1 cellular context compared by ENCODE assay signal in the genomic region with DNA sequence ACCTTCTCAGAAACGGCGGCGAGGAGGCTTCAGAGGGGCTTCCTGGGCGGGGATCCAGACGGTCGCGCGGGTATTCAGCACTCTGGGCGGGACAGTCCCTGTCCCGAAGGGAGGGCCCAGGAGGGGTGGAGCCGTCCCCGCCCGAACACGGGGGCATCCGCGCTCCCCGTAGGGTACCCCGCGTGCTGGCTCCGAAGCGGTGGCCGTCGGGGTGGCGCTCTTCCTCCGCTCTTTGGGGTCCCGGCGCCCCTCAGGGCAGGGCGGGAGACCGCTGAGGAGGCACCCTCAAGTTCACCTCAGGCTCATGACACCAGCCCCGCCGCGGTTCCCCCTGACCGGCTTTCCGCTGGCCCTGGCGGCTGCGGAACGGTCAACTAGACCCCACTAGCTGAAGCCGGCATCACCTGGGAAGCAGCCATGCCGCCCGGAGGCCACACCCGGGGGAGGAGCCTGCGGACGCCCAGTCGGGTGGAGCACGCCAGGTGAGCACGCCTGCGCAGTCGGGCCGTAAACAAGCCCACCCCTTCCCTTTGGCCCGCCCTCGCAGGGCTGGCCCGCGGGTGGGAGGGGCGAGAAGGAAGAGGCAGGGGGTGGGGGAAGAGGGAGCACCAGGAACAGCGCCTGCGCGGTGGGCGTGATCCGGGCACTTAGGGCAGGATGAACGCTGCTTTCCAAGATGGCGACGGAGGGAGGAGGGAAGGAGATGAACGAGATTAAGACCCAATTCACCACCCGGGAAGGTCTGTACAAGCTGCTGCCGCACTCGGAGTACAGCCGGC.
TF ChIP-seq lines count a peak whose summit lies in the region.

A gene with protein sequence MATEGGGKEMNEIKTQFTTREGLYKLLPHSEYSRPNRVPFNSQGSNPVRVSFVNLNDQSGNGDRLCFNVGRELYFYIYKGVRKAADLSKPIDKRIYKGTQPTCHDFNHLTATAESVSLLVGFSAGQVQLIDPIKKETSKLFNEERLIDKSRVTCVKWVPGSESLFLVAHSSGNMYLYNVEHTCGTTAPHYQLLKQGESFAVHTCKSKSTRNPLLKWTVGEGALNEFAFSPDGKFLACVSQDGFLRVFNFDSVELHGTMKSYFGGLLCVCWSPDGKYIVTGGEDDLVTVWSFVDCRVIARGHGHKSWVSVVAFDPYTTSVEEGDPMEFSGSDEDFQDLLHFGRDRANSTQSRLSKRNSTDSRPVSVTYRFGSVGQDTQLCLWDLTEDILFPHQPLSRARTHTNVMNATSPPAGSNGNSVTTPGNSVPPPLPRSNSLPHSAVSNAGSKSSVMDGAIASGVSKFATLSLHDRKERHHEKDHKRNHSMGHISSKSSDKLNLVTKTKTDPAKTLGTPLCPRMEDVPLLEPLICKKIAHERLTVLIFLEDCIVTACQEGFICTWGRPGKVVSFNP (plus strand): TSS at position 650 of the 779 bp plus-strand sequence. CDS start 27 bp downstream, at position 677.

TF ChIP-seq in HepG2, 621 proteins besides CTCF, POLR2A, EP300 and RAD21 (continued from another document and continues in another):
- TF ChIP-seq ARHGAP35 (CRISPR knock-in tag; IDR thresholded peaks at IDR 0.05; ENCODE audit: borderline replicate concordance) (peak; percentile 88), RELA (CRISPR knock-in tag; IDR thresholded peaks at IDR 0.05) (no peak), TP53 (CRISPR knock-in tag; conservative IDR thresholded peaks at IDR 0.05) (0 out of 2 replicates have a peak, but pooled peaks have one; percentile 40), ZFP90 (CRISPR knock-in tag; IDR thresholded peaks at IDR 0.05; ENCODE audit: borderline replicate concordance) (0 out of 2 replicates have a peak, but pooled peaks have one; percentile 18), RXRA (CRISPR knock-in tag; IDR thresholded peaks at IDR 0.05) (peak; percentile 50; the same call in 1 of the 2 replicates), MTF2 (CRISPR knock-in tag; IDR thresholded peaks at IDR 0.05; ENCODE audit: borderline replicate concordance) (peak; percentile 86; the same call in 1 of the 2 replicates), ZFY (CRISPR knock-in tag; IDR thresholded peaks at IDR 0.05) (peak; percentile 79; the same call in 1 of the 2 replicates), THAP11 (CRISPR knock-in tag; IDR thresholded peaks at IDR 0.05) (peak; percentile 70), ZNF788 (CRISPR knock-in tag; IDR thresholded peaks at IDR 0.05; ENCODE audit: borderline replicate concordance) (peak; percentile 72; the same call in 1 of the 2 replicates), GPN1 (CRISPR knock-in tag; IDR thresholded peaks at IDR 0.05; ENCODE audit: borderline replicate concordance) (0 out of 2 replicates have a peak, but pooled peaks have one; percentile 79), ZNF614 (CRISPR knock-in tag; IDR thresholded peaks at IDR 0.05; ENCODE audit: borderline replicate concordance) (no peak; the same call in 1 of the 2 replicates), HNRNPLL (IDR thresholded peaks at IDR 0.05; ENCODE audit: low read depth, low read length, poor library complexity, severe bottlenecking) (peak; percentile 89), HMGXB3 (CRISPR knock-in tag; IDR thresholded peaks at IDR 0.05; ENCODE audit: borderline replicate concordance) (no peak; the same call in 1 of the 2 replicates), KLF12 (CRISPR knock-in tag; IDR thresholded peaks at IDR 0.05; ENCODE audit: borderline replicate concordance) (0 out of 2 replicates have a peak, but pooled peaks have one; percentile 83), PTBP1 (IDR thresholded peaks at IDR 0.05; ENCODE audit: low read depth, low read length, poor library complexity, severe bottlenecking) (peak; percentile 26), NCOA2 (CRISPR knock-in tag; IDR thresholded peaks at IDR 0.05) (peak; percentile 27; the same call in 1 of the 2 replicates), ZFP82 (CRISPR knock-in tag; IDR thresholded peaks at IDR 0.05; ENCODE audit: borderline replicate concordance) (peak; percentile 39; the same call in 1 of the 2 replicates), ZNF749 (CRISPR knock-in tag; IDR thresholded peaks at IDR 0.05; ENCODE audit: borderline replicate concordance) (0 out of 2 replicates have a peak, but pooled peaks have one; percentile 1), CENPT (CRISPR knock-in tag; IDR thresholded peaks at IDR 0.05; ENCODE audit: low read depth) (no peak), ZNF44 (CRISPR knock-in tag; IDR thresholded peaks at IDR 0.05) (peak; percentile 53; the same call in 1 of the 2 replicates), ADNP (CRISPR knock-in tag; IDR thresholded peaks at IDR 0.05) (no peak), RBFOX2 (IDR thresholded peaks at IDR 0.05; ENCODE audit: low read depth, low read length) (peak; percentile 69; the same call in 1 of the 2 replicates), ZZZ3 (CRISPR knock-in tag; IDR thresholded peaks at IDR 0.05; ENCODE audit: borderline replicate concordance) (0 out of 2 replicates have a peak, but pooled peaks have one; percentile 51)
- TF ChIP-seq, protein P1, sequence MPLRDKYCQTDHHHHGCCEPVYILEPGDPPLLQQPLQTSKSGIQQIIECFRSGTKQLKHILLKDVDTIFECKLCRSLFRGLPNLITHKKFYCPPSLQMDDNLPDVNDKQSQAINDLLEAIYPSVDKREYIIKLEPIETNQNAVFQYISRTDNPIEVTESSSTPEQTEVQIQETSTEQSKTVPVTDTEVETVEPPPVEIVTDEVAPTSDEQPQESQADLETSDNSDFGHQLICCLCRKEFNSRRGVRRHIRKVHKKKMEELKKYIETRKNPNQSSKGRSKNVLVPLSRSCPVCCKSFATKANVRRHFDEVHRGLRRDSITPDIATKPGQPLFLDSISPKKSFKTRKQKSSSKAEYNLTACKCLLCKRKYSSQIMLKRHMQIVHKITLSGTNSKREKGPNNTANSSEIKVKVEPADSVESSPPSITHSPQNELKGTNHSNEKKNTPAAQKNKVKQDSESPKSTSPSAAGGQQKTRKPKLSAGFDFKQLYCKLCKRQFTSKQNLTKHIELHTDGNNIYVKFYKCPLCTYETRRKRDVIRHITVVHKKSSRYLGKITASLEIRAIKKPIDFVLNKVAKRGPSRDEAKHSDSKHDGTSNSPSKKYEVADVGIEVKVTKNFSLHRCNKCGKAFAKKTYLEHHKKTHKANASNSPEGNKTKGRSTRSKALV (CRISPR knock-in tag; IDR thresholded peaks at IDR 0.05): peak; percentile 52
- TF ChIP-seq, protein P2, sequence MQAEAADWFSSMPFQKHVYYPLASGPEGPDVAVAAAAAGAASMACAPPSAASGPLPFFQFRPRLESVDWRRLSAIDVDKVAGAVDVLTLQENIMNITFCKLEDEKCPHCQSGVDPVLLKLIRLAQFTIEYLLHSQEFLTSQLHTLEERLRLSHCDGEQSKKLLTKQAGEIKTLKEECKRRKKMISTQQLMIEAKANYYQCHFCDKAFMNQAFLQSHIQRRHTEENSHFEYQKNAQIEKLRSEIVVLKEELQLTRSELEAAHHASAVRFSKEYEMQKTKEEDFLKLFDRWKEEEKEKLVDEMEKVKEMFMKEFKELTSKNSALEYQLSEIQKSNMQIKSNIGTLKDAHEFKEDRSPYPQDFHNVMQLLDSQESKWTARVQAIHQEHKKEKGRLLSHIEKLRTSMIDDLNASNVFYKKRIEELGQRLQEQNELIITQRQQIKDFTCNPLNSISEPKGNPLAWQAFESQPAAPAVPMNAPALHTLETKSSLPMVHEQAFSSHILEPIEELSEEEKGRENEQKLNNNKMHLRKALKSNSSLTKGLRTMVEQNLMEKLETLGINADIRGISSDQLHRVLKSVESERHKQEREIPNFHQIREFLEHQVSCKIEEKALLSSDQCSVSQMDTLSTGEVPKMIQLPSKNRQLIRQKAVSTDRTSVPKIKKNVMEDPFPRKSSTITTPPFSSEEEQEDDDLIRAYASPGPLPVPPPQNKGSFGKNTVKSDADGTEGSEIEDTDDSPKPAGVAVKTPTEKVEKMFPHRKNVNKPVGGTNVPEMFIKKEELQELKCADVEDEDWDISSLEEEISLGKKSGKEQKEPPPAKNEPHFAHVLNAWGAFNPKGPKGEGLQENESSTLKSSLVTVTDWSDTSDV (CRISPR knock-in tag; IDR thresholded peaks at IDR 0.05): no peak
- TF ChIP-seq, protein P3, sequence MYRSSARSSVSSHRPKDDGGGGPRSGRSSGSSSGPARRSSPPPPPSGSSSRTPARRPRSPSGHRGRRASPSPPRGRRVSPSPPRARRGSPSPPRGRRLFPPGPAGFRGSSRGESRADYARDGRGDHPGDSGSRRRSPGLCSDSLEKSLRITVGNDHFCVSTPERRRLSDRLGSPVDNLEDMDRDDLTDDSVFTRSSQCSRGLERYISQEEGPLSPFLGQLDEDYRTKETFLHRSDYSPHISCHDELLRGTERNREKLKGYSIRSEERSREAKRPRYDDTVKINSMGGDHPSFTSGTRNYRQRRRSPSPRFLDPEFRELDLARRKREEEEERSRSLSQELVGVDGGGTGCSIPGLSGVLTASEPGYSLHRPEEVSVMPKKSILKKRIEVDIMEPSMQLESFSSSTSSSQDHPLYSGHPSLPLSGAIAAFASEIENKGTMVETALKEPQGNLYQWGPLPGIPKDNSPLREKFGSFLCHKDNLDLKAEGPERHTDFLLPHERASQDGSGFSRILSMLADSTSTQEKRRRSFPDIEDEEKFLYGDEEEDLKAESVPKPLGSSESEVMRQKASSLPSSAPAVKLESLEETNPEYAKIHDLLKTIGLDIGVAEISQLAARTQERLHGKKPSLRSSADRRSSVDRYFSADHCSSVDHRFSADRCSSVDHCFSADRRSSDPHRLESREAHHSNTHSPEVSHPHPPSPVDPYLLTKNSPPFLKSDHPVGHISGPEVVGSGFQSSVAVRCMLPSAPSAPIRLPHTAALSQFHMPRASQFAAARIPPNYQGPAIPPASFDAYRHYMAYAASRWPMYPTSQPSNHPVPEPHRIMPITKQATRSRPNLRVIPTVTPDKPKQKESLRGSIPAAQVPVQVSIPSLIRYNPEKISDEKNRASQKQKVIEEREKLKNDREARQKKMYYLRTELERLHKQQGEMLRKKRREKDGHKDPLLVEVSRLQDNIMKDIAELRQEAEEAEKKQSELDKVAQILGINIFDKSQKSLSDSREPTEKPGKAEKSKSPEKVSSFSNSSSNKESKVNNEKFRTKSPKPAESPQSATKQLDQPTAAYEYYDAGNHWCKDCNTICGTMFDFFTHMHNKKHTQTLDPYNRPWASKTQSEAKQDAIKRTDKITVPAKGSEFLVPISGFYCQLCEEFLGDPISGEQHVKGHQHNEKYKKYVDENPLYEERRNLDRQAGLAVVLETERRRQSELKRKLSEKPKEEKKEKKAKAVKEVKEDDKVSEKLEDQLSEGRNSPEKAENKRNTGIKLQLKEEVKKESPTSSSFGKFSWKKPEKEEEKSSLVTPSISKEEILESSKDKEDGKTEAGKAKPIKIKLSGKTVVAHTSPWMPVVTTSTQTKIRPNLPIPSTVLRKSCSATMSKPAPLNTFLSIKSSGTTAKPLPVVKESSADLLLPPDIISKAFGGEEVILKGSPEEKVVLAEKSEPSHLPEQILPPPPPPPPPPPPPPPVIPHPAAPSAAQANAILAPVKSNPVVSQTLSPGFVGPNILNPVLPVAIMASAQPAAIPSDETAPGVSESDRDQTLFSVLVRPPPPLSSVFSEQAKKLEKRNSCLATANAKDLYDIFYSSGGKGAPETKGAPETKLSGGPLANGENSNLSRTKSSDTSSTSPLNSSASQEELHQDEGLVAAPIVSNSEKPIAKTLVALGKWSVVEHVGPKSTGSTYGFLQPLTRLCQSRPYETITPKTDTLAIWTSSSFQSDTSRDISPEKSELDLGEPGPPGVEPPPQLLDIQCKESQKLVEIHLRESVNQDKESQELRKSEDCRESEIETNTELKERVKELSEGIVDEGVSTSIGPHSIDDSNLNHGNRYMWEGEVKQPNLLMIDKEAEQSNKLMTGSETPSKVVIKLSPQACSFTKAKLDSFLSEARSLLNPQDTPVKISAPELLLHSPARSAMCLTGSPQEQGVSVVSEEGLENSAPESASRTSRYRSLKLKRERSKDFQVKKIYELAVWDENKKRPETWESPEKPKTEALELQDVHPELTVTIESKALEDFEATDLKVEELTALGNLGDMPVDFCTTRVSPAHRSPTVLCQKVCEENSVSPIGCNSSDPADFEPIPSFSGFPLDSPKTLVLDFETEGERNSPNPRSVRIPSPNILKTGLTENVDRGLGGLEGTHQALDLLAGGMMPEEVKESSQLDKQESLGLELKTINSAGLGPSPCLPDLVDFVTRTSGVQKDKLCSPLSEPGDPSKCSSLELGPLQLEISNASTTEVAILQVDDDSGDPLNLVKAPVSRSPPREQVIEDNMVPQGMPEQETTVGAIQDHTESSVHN (CRISPR knock-in tag; IDR thresholded peaks at IDR 0.05): 0 out of 2 replicates have a peak, but pooled peaks have one; percentile 20
- TF ChIP-seq, protein P4, sequence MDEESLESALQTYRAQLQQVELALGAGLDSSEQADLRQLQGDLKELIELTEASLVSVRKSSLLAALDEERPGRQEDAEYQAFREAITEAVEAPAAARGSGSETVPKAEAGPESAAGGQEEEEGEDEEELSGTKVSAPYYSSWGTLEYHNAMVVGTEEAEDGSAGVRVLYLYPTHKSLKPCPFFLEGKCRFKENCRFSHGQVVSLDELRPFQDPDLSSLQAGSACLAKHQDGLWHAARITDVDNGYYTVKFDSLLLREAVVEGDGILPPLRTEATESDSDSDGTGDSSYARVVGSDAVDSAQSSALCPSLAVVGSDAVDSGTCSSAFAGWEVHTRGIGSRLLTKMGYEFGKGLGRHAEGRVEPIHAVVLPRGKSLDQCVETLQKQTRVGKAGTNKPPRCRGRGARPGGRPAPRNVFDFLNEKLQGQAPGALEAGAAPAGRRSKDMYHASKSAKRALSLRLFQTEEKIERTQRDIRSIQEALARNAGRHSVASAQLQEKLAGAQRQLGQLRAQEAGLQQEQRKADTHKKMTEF (CRISPR knock-in tag; IDR thresholded peaks at IDR 0.05): peak; percentile 65; the same call in 1 of the 2 replicates
- TF ChIP-seq, protein P5, sequence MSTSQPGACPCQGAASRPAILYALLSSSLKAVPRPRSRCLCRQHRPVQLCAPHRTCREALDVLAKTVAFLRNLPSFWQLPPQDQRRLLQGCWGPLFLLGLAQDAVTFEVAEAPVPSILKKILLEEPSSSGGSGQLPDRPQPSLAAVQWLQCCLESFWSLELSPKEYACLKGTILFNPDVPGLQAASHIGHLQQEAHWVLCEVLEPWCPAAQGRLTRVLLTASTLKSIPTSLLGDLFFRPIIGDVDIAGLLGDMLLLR (CRISPR knock-in tag; IDR thresholded peaks at IDR 0.05): peak; percentile 52
